10 cellular contexts compared by ENCODE assay signal in the genomic region with DNA sequence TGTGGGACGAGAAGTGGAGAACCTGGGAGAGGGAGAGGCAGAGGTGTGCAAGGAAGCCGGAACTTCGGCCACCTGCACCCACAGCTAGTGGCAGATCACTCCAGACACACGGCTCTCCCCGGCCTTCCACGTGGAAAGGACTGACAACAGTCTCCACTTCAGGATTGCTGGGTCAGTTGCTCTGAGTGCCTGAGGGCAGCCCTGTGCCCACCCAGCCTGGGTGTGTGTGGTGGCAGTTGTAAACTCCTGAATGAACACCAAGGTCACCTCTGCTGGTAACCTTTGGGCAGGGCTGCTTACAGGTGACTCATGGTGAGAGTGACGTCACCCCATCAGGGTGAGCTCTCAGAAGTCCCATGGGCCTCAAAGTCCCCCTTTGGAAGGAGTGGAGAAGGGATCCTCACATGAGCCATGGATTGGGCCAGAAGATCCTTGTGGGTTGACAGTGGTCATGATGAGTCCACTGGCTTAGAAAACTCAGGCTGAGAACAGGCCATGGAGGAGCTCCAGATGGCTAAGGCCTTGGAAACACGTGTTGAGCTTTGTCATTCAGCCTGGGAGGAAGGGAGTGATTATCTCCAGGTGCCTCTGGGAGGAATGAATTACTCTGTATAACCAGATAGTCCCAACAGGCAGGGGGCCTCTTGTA.
A peak's percentile ranks its signal among the peaks of the same experiment; 100 is the strongest.
DNase-seq lines count a peak whose midpoint lies in the region; ATAC-seq, FAIRE-seq and TF ChIP-seq lines count a peak whose summit lies in the region.
"Had no signal": no experiment of that assay in that cellular context is flagged by ENCODE, and none has a peak within 500 bp of the region (broad histone marks: within the 10 kb centered on the region; RNA-seq: fewer than 3 reads in every experiment).

No MANE protein-coding gene starts in this region.

- H4K20me1 ChIP-seq in Karpas-422 (ENCODE audit: insufficient read depth, low read depth, low read length), result no peaks in the 10 kb centered on the region

- H3K36me3 ChIP-seq in Karpas-422 (ENCODE audit: insufficient read depth, low read length), result no peaks in the 10 kb centered on the region
- peaks cover 0 to 15% of the 10 kb centered on the region in 2 donors for H3K36me3 ChIP-seq in adrenal gland (replicated peaks in 1 of 2)

- DNase-seq in EH (ENCODE audit: low read depth), result peak; percentile 13
- no peak for DNase-seq in Karpas-422
- peak; percentile 63 to 84 (median 71) for DNase-seq in adrenal gland
- DNase-seq in mucosa of gallbladder (ENCODE audit: low spot score), result peak; percentile 29
- DNase-seq in GM10248 (ENCODE audit: extremely low spot score), result no peak
- DNase-seq in hepatic stellate cell (ENCODE audit: low spot score), result no peak
- no peak for DNase-seq in GM19239 (ENCODE audit: insufficient read length, low spot score)
- DNase-seq: Right ventricle myocardium superior; stimulated activated CD4-positive, alpha-beta T cell treated with anti-CD3 and anti-CD28 coated beads, Interleukin-2, amount 100 ng/mL, for 48 hours had no signal

- no peak overlapping the region for H3K9ac ChIP-seq in Karpas-422 (ENCODE audit: low read length)

- no peak for ATAC-seq in GM21381 (IDR thresholded peaks at IDR 0.05; ENCODE audit: unreplicated experiment)

- H3K79me2 ChIP-seq in Karpas-422 (ENCODE audit: low read length), result peaks cover 34% of the 10 kb centered on the region

- H3K9me3 ChIP-seq in Karpas-422 (ENCODE audit: low read length) (no peaks in the 10 kb centered on the region), adrenal gland (replicated peaks in 1 of 3) (no peaks in the 10 kb centered on the region)

- POLR2A ChIA-PET in GM10248 (lab: Yijun Ruan, JAX), result no interaction called here

- H3K27ac ChIP-seq in Karpas-422 (ENCODE audit: low read length) (peak overlapping the region; percentile 90), adrenal gland (peak overlapping the region in 3 of 5 donors; percentile 16 to 73 (median 61))

- no peak for TF ChIP-seq POLR2A in adrenal gland (IDR thresholded peaks at IDR 0.05)

- H3K4me2 ChIP-seq in Karpas-422 (ENCODE audit: low read depth, low read length, poor library complexity, severe bottlenecking), result no peak overlapping the region

- TF ChIP-seq CTCF in adrenal gland (IDR thresholded peaks at IDR 0.05), result peak in 1 of 6 experiments; percentile 10
- TF ChIP-seq CTCF in GM10248 (IDR thresholded peaks at IDR 0.05; ENCODE audit: control extremely low read depth, extremely low read depth, low read depth, missing control alignments), result no peak

- CTCF ChIA-PET in GM10248 (lab: Yijun Ruan, JAX), result interaction anchor here (0.9 to 2.6 kb wide), 3 partner anchors 30 to 39 kb away, joined by 3 to 10 read pairs (median 3); no protein-coding TSS in a partner anchor

- peaks cover 90% of the 10 kb centered on the region for H3K4me1 ChIP-seq in Karpas-422 (ENCODE audit: low read length)
- H3K4me1 ChIP-seq in adrenal gland (replicated peaks in 1 of 2), result peaks cover 12 to 23% of the 10 kb centered on the region in 2 donors

- no peaks in the 10 kb centered on the region for H3K9me2 ChIP-seq in Karpas-422 (replicated peaks; ENCODE audit: insufficient read depth, low read length)

- no peak overlapping the region for H2AFZ ChIP-seq in Karpas-422 (ENCODE audit: low read length)

- no peak overlapping the region for H3K4me3 ChIP-seq in Karpas-422 (ENCODE audit: low read length)
- H3K4me3 ChIP-seq in adrenal gland, result no peak overlapping the region

- intact Hi-C loops in adrenal gland (cut with DNase I), result no loop called here

- FAIRE-seq in GM19239 (lab: Jason Lieb, UNC), result no peak

- WGBS in adrenal gland, 4 donors, result 68 to 78% (median 71%) methylated on average over 7 to 8 of the region's 8 CpGs

- H3K27me3 ChIP-seq in Karpas-422 (ENCODE audit: low read length), result no peaks in the 10 kb centered on the region
- no peaks in the 10 kb centered on the region for H3K27me3 ChIP-seq in adrenal gland

Comparison
In these comparisons a context has a peak if more than half of its experiments do, and no peak if none do; other contexts are left out.
1. DNase-seq: peak in EH (single experiment), adrenal gland (7 of 7) and mucosa of gallbladder (single experiment); none in Karpas-422 (single experiment), GM10248 (single experiment), hepatic stellate cell (single experiment) and GM19239 (single experiment).